In genomic region chr17:50212121-50212843, GRCh38 we compare ENCODE assay signal across 13 cellular contexts. TPM values are rescaled to one million over a fixed set of nuclear protein-coding genes. Genes with fewer than 3 reads are reported as not detected.
DNase-seq lines count a peak whose midpoint lies in the region; ATAC-seq and TF ChIP-seq lines count a peak whose summit lies in the region.
"Had no signal": no experiment of that assay in that cellular context is flagged by ENCODE, and none has a peak within 500 bp of the region (broad histone marks: within the 10 kb centered on the region; RNA-seq: fewer than 3 reads in every experiment).

No MANE protein-coding gene starts in this region.

- no peaks in the 10 kb centered on the region for H3K9me3 ChIP-seq in BLaER1 treated with 17β-estradiol and CSF1 and Interleukin-3, amounts not matched to agents 10 nM and 100 nM (replicated peaks in 1 of 11)
- no peaks in the 10 kb centered on the region for H3K9me3 ChIP-seq in endodermal cell (ENCODE audit: control insufficient read depth, low read length)
- H3K9me3 ChIP-seq in osteoblast (ENCODE audit: low read depth, low read length) = no peaks in the 10 kb centered on the region
- H3K9me3 ChIP-seq in OCI-LY7 (ENCODE audit: low read length) = no peaks in the 10 kb centered on the region

- intact Hi-C loops in OCI-LY7 (cut with micrococcal nuclease; ENCODE audit: unreplicated experiment) = no loop called here

- no peaks in the 10 kb centered on the region for H3K9me3 Mint-ChIP-seq in endodermal cell
- H3K9me3 Mint-ChIP-seq: activated CD4-positive, alpha-beta T cell treated with anti-CD3 and anti-CD28 coated beads, Interleukin-2, amount 10 ng/mL, durations not matched to agents 7 days and 5 days; naive B cell had no signal

- no peak overlapping the region for H3K9ac ChIP-seq in BLaER1 treated with 17β-estradiol and CSF1 and Interleukin-3, amounts not matched to agents 10 nM and 100 nM
- no peak overlapping the region for H3K9ac ChIP-seq in endodermal cell (ENCODE audit: extremely low read depth, low read length, poor library complexity, severe bottlenecking)

- H3K27me3 ChIP-seq in BLaER1 treated with 17β-estradiol and CSF1 and Interleukin-3, amounts not matched to agents 10 nM and 100 nM = peaks cover 3 to 33% (median 19%) of the 10 kb centered on the region in 11 experiments; a peak in 12 of 22 replicates
- no peaks in the 10 kb centered on the region for H3K27me3 ChIP-seq in endodermal cell (ENCODE audit: control insufficient read depth, insufficient read depth, low read length, poor library complexity, severe bottlenecking)
- no peaks in the 10 kb centered on the region for H3K27me3 ChIP-seq in osteoblast (ENCODE audit: insufficient read depth, low read length)

- no peak overlapping the region for H3K4me3 ChIP-seq in BLaER1 treated with 17β-estradiol and CSF1 and Interleukin-3, amounts not matched to agents 10 nM and 100 nM
- H3K4me3 ChIP-seq in endodermal cell (ENCODE audit: low read length) (no peak overlapping the region), osteoblast (ENCODE audit: insufficient read depth, low read length) (peak overlapping the region; percentile 12), OCI-LY7 (ENCODE audit: low read depth, low read length, poor library complexity, severe bottlenecking) (no peak overlapping the region)

- no peaks in the 10 kb centered on the region; a peak in 1 of 22 replicates for H4K20me1 ChIP-seq in BLaER1 treated with 17β-estradiol and CSF1 and Interleukin-3, amounts not matched to agents 10 nM and 100 nM
- H4K20me1 ChIP-seq in osteoblast (ENCODE audit: insufficient read depth, low read length) (no peaks in the 10 kb centered on the region), OCI-LY7 (ENCODE audit: insufficient read depth, low read length) (no peaks in the 10 kb centered on the region)

- no peak overlapping the region for H3K27ac ChIP-seq in BLaER1 treated with 17β-estradiol and CSF1 and Interleukin-3, amounts not matched to agents 10 nM and 100 nM
- no peak overlapping the region for H3K27ac ChIP-seq in endodermal cell (ENCODE audit: low read depth, low read length)
- H3K27ac ChIP-seq in osteoblast (ENCODE audit: low read depth, low read length) = peak overlapping the region; percentile 96
- no peak overlapping the region for H3K27ac ChIP-seq in OCI-LY7 (ENCODE audit: low read depth, low read length, poor library complexity, severe bottlenecking)

- H3K79me2 ChIP-seq in osteoblast (ENCODE audit: insufficient read depth, low read length) = peaks cover 15% of the 10 kb centered on the region
- H3K79me2 ChIP-seq in OCI-LY7 (ENCODE audit: insufficient read depth, low read depth, low read length) = no peaks in the 10 kb centered on the region

- H3K36me3 ChIP-seq in BLaER1 treated with 17β-estradiol and CSF1 and Interleukin-3, amounts not matched to agents 10 nM and 100 nM = no peaks in the 10 kb centered on the region
- no peaks in the 10 kb centered on the region for H3K36me3 ChIP-seq in endodermal cell (ENCODE audit: control insufficient read depth, insufficient read depth, low read length)
- H3K36me3 ChIP-seq in osteoblast (ENCODE audit: insufficient read depth, low read length) = no peaks in the 10 kb centered on the region
- no peaks in the 10 kb centered on the region for H3K36me3 ChIP-seq in OCI-LY7 (ENCODE audit: insufficient read depth, low read length)

- H3K4me2 ChIP-seq in BLaER1 treated with 17β-estradiol and CSF1 and Interleukin-3, amounts not matched to agents 10 nM and 100 nM = peak overlapping the region; percentile 7 to 58 (median 44); a peak in 20 of 22 replicates
- peak overlapping the region; percentile 37 for H3K4me2 ChIP-seq in osteoblast (ENCODE audit: insufficient read depth, low read length)
- H3K4me2 ChIP-seq in OCI-LY7 (ENCODE audit: low read length) = no peak overlapping the region

- DNase-seq in LHCN-M2 (ENCODE audit: low read depth) (peak; percentile 69), endodermal cell (no peak), osteoblast (ENCODE audit: insufficient read length, low spot score, missing footprints) (peak; percentile 82), OCI-LY7 (ENCODE audit: low spot score) (no peak), GM20000 (ENCODE audit: low spot score) (no peak)
- DNase-seq: COR-L47, foreskin melanocyte, NCI-H2081 treated with DMSO at 0.1 percent for 48 hours had no signal

- H3K36me3 Mint-ChIP-seq in endodermal cell (ENCODE audit: low read depth) = no peaks in the 10 kb centered on the region
- H3K36me3 Mint-ChIP-seq: naive B cell had no signal

- ATAC-seq in GM21447 (IDR thresholded peaks at IDR 0.05; ENCODE audit: unreplicated experiment) = no peak
- ATAC-seq in GM21528 (IDR thresholded peaks at IDR 0.05; ENCODE audit: low FRiP score, unreplicated experiment) = no peak

- no peak for TF ChIP-seq CTCF in endodermal cell (conservative IDR thresholded peaks at IDR 0.05)
- TF ChIP-seq CTCF in osteoblast (IDR thresholded peaks at IDR 0.05; ENCODE audit: extremely low read depth, low read depth, low read length) = no peak
- no peak for TF ChIP-seq CTCF in OCI-LY7 (conservative IDR thresholded peaks at IDR 0.05; ENCODE audit: low read length)
- TF ChIP-seq CTCF in GM20000 (IDR thresholded peaks at IDR 0.05; ENCODE audit: extremely low read depth, missing control alignments) = no peak

- peaks cover 73% of the 10 kb centered on the region for H3K4me1 Mint-ChIP-seq in endodermal cell

- BruUV-seq in OCI-LY7 (replicated peaks; lab: Mats Ljungman, UMichigan) = no TSS peak

- WGBS in endodermal cell (ENCODE audit: insufficient coverage in 1 of 2, insufficient read length in 1 of 2), 2 experiments = 84 to 86% methylated on average over 7 to 15 of the region's 15 CpGs

- H3K27ac Mint-ChIP-seq in endodermal cell = peak overlapping the region; percentile 77
- H3K27ac Mint-ChIP-seq: activated CD4-positive, alpha-beta T cell treated with anti-CD3 and anti-CD28 coated beads, Interleukin-2, amount 10 ng/mL, durations not matched to agents 7 days and 5 days had no signal

- peak overlapping the region; percentile 17 for H3K4me3 Mint-ChIP-seq in endodermal cell
- H3K4me3 Mint-ChIP-seq: activated CD4-positive, alpha-beta T cell treated with anti-CD3 and anti-CD28 coated beads, Interleukin-2, amount 10 ng/mL, durations not matched to agents 7 days and 5 days had no signal

- peaks cover 6% of the 10 kb centered on the region for H3K27me3 Mint-ChIP-seq in endodermal cell (ENCODE audit: insufficient read depth)

- CTCF ChIA-PET in OCI-LY7 (lab: Charles Lee; ENCODE audit: unreplicated experiment) = interaction anchor here (1.2 kb wide), 1 partner anchor 12 kb away, joined by 3 read pairs; no protein-coding TSS in a partner anchor

- POLR2A ChIA-PET in OCI-LY7 (lab: Charles Lee) = interaction anchor here (0.6 kb wide), 1 partner anchor 110 kb away, joined by 4 read pairs; no protein-coding TSS in a partner anchor

- peaks cover 18 to 38% (median 31%) of the 10 kb centered on the region in 10 experiments; a peak in 19 of 20 replicates for H3K4me1 ChIP-seq in BLaER1 treated with 17β-estradiol and CSF1 and Interleukin-3, amounts not matched to agents 10 nM and 100 nM
- H3K4me1 ChIP-seq in endodermal cell (ENCODE audit: control insufficient read depth, insufficient read depth, low read length) (peaks cover 24% of the 10 kb centered on the region), osteoblast (ENCODE audit: insufficient read depth, low read length) (peaks cover 76% of the 10 kb centered on the region), OCI-LY7 (ENCODE audit: insufficient read depth, low read length, poor library complexity, severe bottlenecking) (no peaks in the 10 kb centered on the region)

- no peaks in the 10 kb centered on the region for H3K9me2 ChIP-seq in OCI-LY7 (ENCODE audit: insufficient read depth, low read length)

- no peak overlapping the region for H2AFZ ChIP-seq in osteoblast (ENCODE audit: low read length)
- no peak overlapping the region for H2AFZ ChIP-seq in OCI-LY7 (ENCODE audit: low read length)

RNA-seq across cellular contexts. Expression of gene COL1A1, which starts 10.9 kb away (rescaled TPM):
- total RNA-seq in LHCN-M2 (2014; rRNA removed) = 339 and 356 TPM in 2 replicates
- 1,579 TPM for polyA plus RNA-seq in LHCN-M2 (2012)
- total RNA-seq in endodermal cell = 10 to 100 TPM; 62.2 to 85.6 TPM
- 115 TPM for polyA plus RNA-seq in endodermal cell (2013, experiment 1 of 2)
- polyA plus RNA-seq in endodermal cell (2013, experiment 2 of 2) = 126 TPM
- 6,718 and 8,987 TPM in 2 replicates for total RNA-seq in osteoblast
- not detected in 2 replicates for total RNA-seq in OCI-LY7 (2014; rRNA removed; shearing (Covaris generic))
- not detected in 2 replicates for total RNA-seq in OCI-LY7 (2022)

RNA-seq across cellular contexts. Expression of gene SGCA, which starts 46.5 kb away (rescaled TPM):
- total RNA-seq in LHCN-M2 (2014; rRNA removed) (200 and 207 TPM in 2 replicates), endodermal cell (1 to 10 TPM in 1 of 2 donors, under 1 TPM in 1; 0.51 to 2.6 TPM), osteoblast (0.29 TPM in 1 of 2 replicates, not detected in the other), OCI-LY7 (2022) (1.1 TPM in 1 of 2 replicates, not detected in the other)
- 205 TPM for polyA plus RNA-seq in LHCN-M2 (2012)
- polyA plus RNA-seq in endodermal cell (2013, experiment 1 of 2) = 0.75 TPM
- polyA plus RNA-seq in endodermal cell (2013, experiment 2 of 2) = 0.46 TPM
- 0.57 TPM in 1 of 2 replicates, not detected in the other for total RNA-seq in OCI-LY7 (2014; rRNA removed; shearing (Covaris generic))
- total RNA-seq: activated CD4-positive, alpha-beta T cell treated with anti-CD3 and anti-CD28 coated beads, Interleukin-2, amount 10 ng/mL, durations not matched to agents 7 days and 5 days had no signal

Comparison
In these comparisons a context has a peak if more than half of its experiments do, and no peak if none do; other contexts are left out.
1. DNase-seq: peak in LHCN-M2 (single experiment) and osteoblast (single experiment); none in endodermal cell (single experiment), OCI-LY7 (single experiment) and GM20000 (single experiment).
2. RNA of gene COL1A1, which starts 10.9 kb away (total RNA-seq): 6,718 to 8,987 TPM in osteoblast, 339 to 356 TPM in LHCN-M2 and 62.2 to 85.6 TPM in endodermal cell; not detected in OCI-LY7; every median in the first group is over 10 times any median in the second.
3. RNA of gene SGCA, which starts 46.5 kb away (total RNA-seq): 200 to 207 TPM in LHCN-M2; 0.51 to 2.6 TPM in endodermal cell, 0.57 to 1.1 TPM in OCI-LY7 and 0.29 TPM in osteoblast; every median in the first group is over 10 times any median in the second.